17 cellular contexts compared by ENCODE assay signal in genomic region chr22:19527861-19528417, GRCh38. TPM values are rescaled to one million over a fixed set of nuclear protein-coding genes. Genes with fewer than 3 reads are reported as not detected.
DNase-seq lines count a peak whose midpoint lies in the region; ATAC-seq, FAIRE-seq and TF ChIP-seq lines count a peak whose summit lies in the region.
"Had no signal": no experiment of that assay in that cellular context is flagged by ENCODE, and none has a peak within 500 bp of the region (broad histone marks: within the 10 kb centered on the region; RNA-seq: fewer than 3 reads in every experiment).

No MANE protein-coding gene starts in this region.

- DNase-seq in heart right ventricle = no peak
- DNase-seq in Right ventricle myocardium inferior (ENCODE audit: missing footprints) = no peak
- DNase-seq in SJCRH30 = peak; percentile 86
- DNase-seq in glomerular visceral epithelial cell (ENCODE audit: extremely low spot score) = peak; percentile 15
- DNase-seq in urothelium cell line (ENCODE audit: low spot score) = peak; percentile 33
- no peak for DNase-seq in activated gamma-delta T cell (lab: John Stamatoyannopoulos, UW)
- no peak for DNase-seq in Kasumi-1 (lab: John Stamatoyannopoulos, UW)
- DNase-seq in NCI-H510A (lab: John Stamatoyannopoulos, UW) = no peak
- DNase-seq: activated CD4-positive, alpha-beta T cell treated with anti-CD3 and anti-CD28 coated beads, Interleukin-2, amount 50 U/mL, for 4 hours; NCI-H187 treated with DMSO at 0.1 percent for 48 hours; stimulated activated naive CD4-positive, alpha-beta T cell; T1000 had no signal

- ATAC-seq in heart right ventricle = no peak
- ATAC-seq in Right ventricle myocardium inferior = no peak
- ATAC-seq: sciatic nerve had no signal

- H3K4me1 ChIP-seq in heart right ventricle = peaks cover 12 to 51% (median 25%) of the 10 kb centered on the region in 9 donors
- H3K4me1 ChIP-seq in SJCRH30 = peaks cover 35% of the 10 kb centered on the region

- peaks cover 13 to 37% (median 27%) of the 10 kb centered on the region in 7 donors for H3K27me3 ChIP-seq in heart right ventricle
- no peaks in the 10 kb centered on the region for H3K27me3 ChIP-seq in SJCRH30
- H3K27me3 ChIP-seq: vagina had no signal

- peak overlapping the region in 7 of 10 donors; percentile 16 to 96 (median 68) for H3K27ac ChIP-seq in heart right ventricle
- H3K27ac ChIP-seq in SJCRH30 = peak overlapping the region; percentile 73
- H3K27ac ChIP-seq: neural progenitor cell, vagina had no signal

- FAIRE-seq in urothelium cell line (lab: Jason Lieb, UNC) = no peak
- FAIRE-seq: GM19239 had no signal

- no peak for TF ChIP-seq CTCF in heart right ventricle (IDR thresholded peaks at IDR 0.05)

- no peaks in the 10 kb centered on the region for H3K36me3 ChIP-seq in heart right ventricle
- no peaks in the 10 kb centered on the region for H3K36me3 ChIP-seq in SJCRH30
- H3K36me3 ChIP-seq: neural progenitor cell, vagina had no signal

- intact Hi-C loops in heart right ventricle (cut with DNase I) = loop anchor here in 5 of 10 donors (5.0 to 10.0 kb wide), 4 partner anchors 39 to 97 kb away; no protein-coding TSS in a partner anchor
- intact Hi-C loops in Right ventricle myocardium inferior (cut with DNase I) = no loop called here

- H3K4me3 ChIP-seq in heart right ventricle (no peak overlapping the region), SJCRH30 (peak overlapping the region; percentile 3; the same call in 1 of the 2 replicates)
- H3K4me3 ChIP-seq: lung, neural progenitor cell, vagina had no signal

- no peaks in the 10 kb centered on the region for H3K9me3 ChIP-seq in heart right ventricle
- no peaks in the 10 kb centered on the region for H3K9me3 ChIP-seq in SJCRH30 (replicated peaks)
- H3K9me3 ChIP-seq: vagina had no signal

- WGBS in heart right ventricle, 2 donors = 77 to 78% methylated on average over 17 of the region's 17 CpGs

RNA-seq across cellular contexts. Expression of gene CLDN5, which starts 3.7 kb away (rescaled TPM):
- 10 to 100 TPM; 19.8 to 72.7 (median 35.6) TPM for total RNA-seq in heart right ventricle
- 100 to 1,000 TPM in 1 of 2 donors, 10 to 100 TPM in 1; 77.3 to 102 TPM for polyA plus RNA-seq in heart right ventricle
- 29.9 TPM for total RNA-seq in Right ventricle myocardium inferior
- total RNA-seq in SJCRH30 (2014; rRNA removed; shearing (Covaris generic)) = 0.04 and 0.20 TPM in 2 replicates

RNA-seq across cellular contexts. Expression of gene CDC45, which starts 48.2 kb away (rescaled TPM):
- total RNA-seq in heart right ventricle = 1 to 10 TPM in 2 of 10 donors, under 1 TPM in 4, not detected in 4; 0.21 to 3.4 (median 0.69) TPM
- under 1 TPM; 0.15 to 0.54 TPM for polyA plus RNA-seq in heart right ventricle
- total RNA-seq in Right ventricle myocardium inferior = 0.76 TPM
- 48.4 and 56.0 TPM in 2 replicates for total RNA-seq in SJCRH30 (2014; rRNA removed; shearing (Covaris generic))
- total RNA-seq: sciatic nerve had no signal

RNA-seq across cellular contexts. Expression of gene UFD1, which starts 48.9 kb away (rescaled TPM):
- total RNA-seq in heart right ventricle = 10 to 100 TPM; 31.5 to 63.8 (median 43.3) TPM
- polyA plus RNA-seq in heart right ventricle = 10 to 100 TPM; 55.3 to 79.4 TPM
- 45.8 TPM for total RNA-seq in Right ventricle myocardium inferior
- total RNA-seq in SJCRH30 (2014; rRNA removed; shearing (Covaris generic)) = 91.8 and 98.1 TPM in 2 replicates

Comparison
In these comparisons a context has a peak if more than half of its experiments do, and no peak if none do; other contexts are left out.
1. DNase-seq: peak in SJCRH30 (2 of 2), glomerular visceral epithelial cell (single experiment) and urothelium cell line (single experiment); none in heart right ventricle (0 of 2), Right ventricle myocardium inferior (single experiment), activated gamma-delta T cell (single experiment), Kasumi-1 (0 of 2) and NCI-H510A (single experiment).
2. RNA of gene CLDN5, which starts 3.7 kb away (total RNA-seq): 19.8 to 72.7 TPM in heart right ventricle and 29.9 TPM in Right ventricle myocardium inferior (single experiment); 0.04 to 0.20 TPM in SJCRH30; every median in the first group is over 10 times any median in the second.
3. RNA of gene CDC45, which starts 48.2 kb away (total RNA-seq): 48.4 to 56.0 TPM in SJCRH30; 0.76 TPM in Right ventricle myocardium inferior (single experiment) and 0.21 to 3.4 TPM in heart right ventricle; every median in the first group is over 10 times any median in the second.